11 cellular contexts compared by ENCODE assay signal in the genomic region with DNA sequence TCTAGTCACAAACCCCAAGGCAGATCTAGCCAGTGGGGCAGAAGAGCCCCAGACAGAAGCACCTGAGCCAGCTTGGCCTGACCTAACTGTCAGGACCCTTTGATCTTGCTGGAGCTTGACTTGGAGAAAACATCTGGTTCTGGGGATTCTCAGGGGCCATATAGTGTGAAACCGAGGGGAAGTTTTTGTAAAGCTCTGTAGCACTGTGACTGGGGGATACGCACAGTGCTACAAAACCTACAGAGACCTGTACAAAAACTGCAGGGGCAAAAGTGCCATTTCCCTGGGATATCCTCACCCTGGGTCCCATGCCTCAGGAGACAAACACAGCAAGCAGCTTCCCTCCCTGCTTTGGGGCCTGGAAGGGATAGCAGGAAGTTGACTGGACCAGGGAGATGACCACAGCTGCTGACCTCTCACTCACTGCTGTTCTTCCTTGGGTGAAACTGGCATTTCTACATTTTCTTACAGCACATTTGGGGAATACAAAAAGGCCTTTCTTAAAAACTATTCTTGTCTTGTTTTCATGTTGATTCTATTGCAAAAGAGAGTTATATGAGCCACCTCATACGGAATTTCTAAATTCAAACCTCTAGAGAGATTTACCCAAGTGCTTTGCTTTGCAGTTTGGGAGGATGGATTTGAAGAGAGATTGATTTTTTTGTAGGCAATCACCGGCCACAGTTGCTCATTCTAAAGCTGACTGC.
DNase-seq lines count a peak whose midpoint lies in the region; ATAC-seq and TF ChIP-seq lines count a peak whose summit lies in the region.
"Had no signal": no experiment of that assay in that cellular context is flagged by ENCODE, and none has a peak within 500 bp of the region (broad histone marks: within the 10 kb centered on the region; RNA-seq: fewer than 3 reads in every experiment).

No MANE protein-coding gene starts in this region.

- H3K79me2 ChIP-seq in smooth muscle cell (ENCODE audit: low read depth): no peaks in the 10 kb centered on the region

- H3K9me3 Mint-ChIP-seq in CD8-positive, alpha-beta memory T cell: no peaks in the 10 kb centered on the region

- H3K36me3 Mint-ChIP-seq in CD8-positive, alpha-beta memory T cell: no peaks in the 10 kb centered on the region

- intact Hi-C loops in dorsolateral prefrontal cortex (cut with DNase I): no loop called here

- no peak overlapping the region for H3K4me3 ChIP-seq in CD8-positive, alpha-beta memory T cell (ENCODE audit: low read length)
- H3K4me3 ChIP-seq in dorsolateral prefrontal cortex: no peak overlapping the region
- no peak overlapping the region for H3K4me3 ChIP-seq in smooth muscle cell
- no peak overlapping the region for H3K4me3 ChIP-seq in brain microvascular endothelial cell (ENCODE audit: low read depth, low read length)
- H3K4me3 ChIP-seq: SK-N-MC had no signal

- 95% methylated on average over 4 of the region's 4 CpGs for WGBS in smooth muscle cell (ENCODE audit: low lambda C conversion rate)

- H3K27ac Mint-ChIP-seq in CD8-positive, alpha-beta memory T cell: no peak overlapping the region

- H3K36me3 ChIP-seq in CD8-positive, alpha-beta memory T cell (ENCODE audit: insufficient read depth, low read length): no peaks in the 10 kb centered on the region
- H3K36me3 ChIP-seq in smooth muscle cell (ENCODE audit: low read depth): no peaks in the 10 kb centered on the region
- no peaks in the 10 kb centered on the region for H3K36me3 ChIP-seq in brain microvascular endothelial cell (replicated peaks)

- in situ Hi-C loops in brain microvascular endothelial cell (cut with HindIII; ENCODE audit: low pct_ligation_motif_present, low sequenced_read_pairs): no loop called here

- ATAC-seq in GM19395 (IDR thresholded peaks at IDR 0.05; ENCODE audit: unreplicated experiment): peak; percentile 53
- peak; percentile 36 for ATAC-seq in HG03108 (IDR thresholded peaks at IDR 0.05; ENCODE audit: unreplicated experiment)

- H3K9me3 ChIP-seq in CD8-positive, alpha-beta memory T cell (ENCODE audit: low read length): no peaks in the 10 kb centered on the region
- no peaks in the 10 kb centered on the region for H3K9me3 ChIP-seq in smooth muscle cell (replicated peaks; ENCODE audit: low read depth)

- H4K20me1 ChIP-seq in smooth muscle cell (ENCODE audit: low read depth): no peaks in the 10 kb centered on the region

- POLR2A ChIA-PET in CD8-positive, alpha-beta memory T cell (lab: Charles Lee): no interaction called here

- CTCF ChIA-PET in CD8-positive, alpha-beta memory T cell (lab: Charles Lee): no interaction called here

- no peak overlapping the region for H3K4me2 ChIP-seq in smooth muscle cell

- H3K4me1 Mint-ChIP-seq in CD8-positive, alpha-beta memory T cell: no peaks in the 10 kb centered on the region

- H3K4me1 ChIP-seq in CD8-positive, alpha-beta memory T cell (ENCODE audit: insufficient read depth, low read length): no peaks in the 10 kb centered on the region
- H3K4me1 ChIP-seq in smooth muscle cell (ENCODE audit: low read depth): no peaks in the 10 kb centered on the region

- no peak overlapping the region for H3K4me3 Mint-ChIP-seq in CD8-positive, alpha-beta memory T cell

- TF ChIP-seq CTCF in dorsolateral prefrontal cortex (IDR thresholded peaks at IDR 0.05 in 54 of 56, conservative IDR thresholded peaks at IDR 0.05 in 2 of 56; ENCODE audit: low read depth in 1 of 56, partially characterized antibody in 56 of 56): no peak
- no peak for TF ChIP-seq CTCF in smooth muscle cell (IDR thresholded peaks at IDR 0.05; ENCODE audit: borderline replicate concordance, insufficient read depth, poor library complexity, severe bottlenecking)
- TF ChIP-seq CTCF in brain microvascular endothelial cell (IDR thresholded peaks at IDR 0.05; ENCODE audit: low read depth, low read length, missing control alignments): no peak

- DNase-seq in AG20443 (ENCODE audit: low spot score): peak; percentile 27
- peak; percentile 60 for DNase-seq in foreskin melanocyte
- DNase-seq in CD8-positive, alpha-beta memory T cell: no peak
- no peak for DNase-seq in dorsolateral prefrontal cortex
- DNase-seq in smooth muscle cell (lab: John Stamatoyannopoulos, UW; ENCODE audit: unreplicated experiment): no peak
- no peak for DNase-seq in brain microvascular endothelial cell
- DNase-seq: activated naive CD4-positive, alpha-beta T cell treated with anti-CD3 and anti-CD28 coated beads, Interleukin-2, amount 50 U/mL, for 16 hours; stimulated activated CD4-positive, alpha-beta T cell treated with anti-CD3 and anti-CD28 coated beads, Interleukin-2, amount 100 ng/mL, for 24 hours had no signal

- H3K27me3 Mint-ChIP-seq in CD8-positive, alpha-beta memory T cell: no peaks in the 10 kb centered on the region

- H2AFZ ChIP-seq in smooth muscle cell (ENCODE audit: low read depth): no peak overlapping the region

- H3K27ac ChIP-seq in CD8-positive, alpha-beta memory T cell (ENCODE audit: low read depth, low read length): no peak overlapping the region
- H3K27ac ChIP-seq in dorsolateral prefrontal cortex (peak overlapping the region in 2 of 59 donors; percentile 38 to 46), smooth muscle cell (ENCODE audit: low read depth) (no peak overlapping the region), brain microvascular endothelial cell (no peak overlapping the region)
- H3K27ac ChIP-seq: SK-N-MC had no signal

- H3K27me3 ChIP-seq in CD8-positive, alpha-beta memory T cell (ENCODE audit: insufficient read depth, low read length, poor library complexity, severe bottlenecking): no peaks in the 10 kb centered on the region
- H3K27me3 ChIP-seq in dorsolateral prefrontal cortex (peaks cover 0 to 5% (median 0%) of the 10 kb centered on the region in 45 donors), smooth muscle cell (ENCODE audit: low read depth) (peaks cover 30% of the 10 kb centered on the region), brain microvascular endothelial cell (replicated peaks) (no peaks in the 10 kb centered on the region)

- H3F3A ChIP-seq in smooth muscle cell (ENCODE audit: low read depth): no peaks in the 10 kb centered on the region

- no peak overlapping the region for H3K9ac ChIP-seq in smooth muscle cell (ENCODE audit: low read depth)

Comparison
In these comparisons a context has a peak if more than half of its experiments do, and no peak if none do; other contexts are left out.
1. DNase-seq: peak in AG20443 (single experiment) and foreskin melanocyte (single experiment); none in CD8-positive, alpha-beta memory T cell (0 of 5), dorsolateral prefrontal cortex (0 of 10), smooth muscle cell (single experiment) and brain microvascular endothelial cell (single experiment).